1 cellular context compared by ENCODE assay signal in the genomic region with DNA sequence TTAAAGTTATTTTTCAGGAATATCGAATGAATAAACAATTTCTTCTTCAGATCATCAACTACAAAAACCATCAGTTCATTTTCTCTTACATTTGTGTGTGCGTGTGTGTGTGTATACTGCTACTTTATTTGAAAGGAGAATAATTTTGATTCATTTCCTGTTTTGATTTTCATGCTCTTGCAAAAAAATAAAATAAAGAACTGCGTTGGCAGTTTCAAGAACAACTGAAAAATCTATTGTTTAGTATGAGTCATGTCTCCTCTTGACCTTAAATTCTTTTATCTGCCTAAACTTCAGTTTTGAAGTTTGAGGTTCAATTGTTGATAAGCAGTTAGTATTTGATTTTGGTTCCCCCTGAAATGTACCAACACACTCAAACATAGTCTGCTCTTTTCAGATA.
TF ChIP-seq lines count a peak whose summit lies in the region.

No MANE protein-coding gene starts in this region.

TF ChIP-seq in GM23338, 12 proteins besides CTCF, POLR2A, EP300 and RAD21 (continued from another document):
- TF ChIP-seq, protein P1, sequence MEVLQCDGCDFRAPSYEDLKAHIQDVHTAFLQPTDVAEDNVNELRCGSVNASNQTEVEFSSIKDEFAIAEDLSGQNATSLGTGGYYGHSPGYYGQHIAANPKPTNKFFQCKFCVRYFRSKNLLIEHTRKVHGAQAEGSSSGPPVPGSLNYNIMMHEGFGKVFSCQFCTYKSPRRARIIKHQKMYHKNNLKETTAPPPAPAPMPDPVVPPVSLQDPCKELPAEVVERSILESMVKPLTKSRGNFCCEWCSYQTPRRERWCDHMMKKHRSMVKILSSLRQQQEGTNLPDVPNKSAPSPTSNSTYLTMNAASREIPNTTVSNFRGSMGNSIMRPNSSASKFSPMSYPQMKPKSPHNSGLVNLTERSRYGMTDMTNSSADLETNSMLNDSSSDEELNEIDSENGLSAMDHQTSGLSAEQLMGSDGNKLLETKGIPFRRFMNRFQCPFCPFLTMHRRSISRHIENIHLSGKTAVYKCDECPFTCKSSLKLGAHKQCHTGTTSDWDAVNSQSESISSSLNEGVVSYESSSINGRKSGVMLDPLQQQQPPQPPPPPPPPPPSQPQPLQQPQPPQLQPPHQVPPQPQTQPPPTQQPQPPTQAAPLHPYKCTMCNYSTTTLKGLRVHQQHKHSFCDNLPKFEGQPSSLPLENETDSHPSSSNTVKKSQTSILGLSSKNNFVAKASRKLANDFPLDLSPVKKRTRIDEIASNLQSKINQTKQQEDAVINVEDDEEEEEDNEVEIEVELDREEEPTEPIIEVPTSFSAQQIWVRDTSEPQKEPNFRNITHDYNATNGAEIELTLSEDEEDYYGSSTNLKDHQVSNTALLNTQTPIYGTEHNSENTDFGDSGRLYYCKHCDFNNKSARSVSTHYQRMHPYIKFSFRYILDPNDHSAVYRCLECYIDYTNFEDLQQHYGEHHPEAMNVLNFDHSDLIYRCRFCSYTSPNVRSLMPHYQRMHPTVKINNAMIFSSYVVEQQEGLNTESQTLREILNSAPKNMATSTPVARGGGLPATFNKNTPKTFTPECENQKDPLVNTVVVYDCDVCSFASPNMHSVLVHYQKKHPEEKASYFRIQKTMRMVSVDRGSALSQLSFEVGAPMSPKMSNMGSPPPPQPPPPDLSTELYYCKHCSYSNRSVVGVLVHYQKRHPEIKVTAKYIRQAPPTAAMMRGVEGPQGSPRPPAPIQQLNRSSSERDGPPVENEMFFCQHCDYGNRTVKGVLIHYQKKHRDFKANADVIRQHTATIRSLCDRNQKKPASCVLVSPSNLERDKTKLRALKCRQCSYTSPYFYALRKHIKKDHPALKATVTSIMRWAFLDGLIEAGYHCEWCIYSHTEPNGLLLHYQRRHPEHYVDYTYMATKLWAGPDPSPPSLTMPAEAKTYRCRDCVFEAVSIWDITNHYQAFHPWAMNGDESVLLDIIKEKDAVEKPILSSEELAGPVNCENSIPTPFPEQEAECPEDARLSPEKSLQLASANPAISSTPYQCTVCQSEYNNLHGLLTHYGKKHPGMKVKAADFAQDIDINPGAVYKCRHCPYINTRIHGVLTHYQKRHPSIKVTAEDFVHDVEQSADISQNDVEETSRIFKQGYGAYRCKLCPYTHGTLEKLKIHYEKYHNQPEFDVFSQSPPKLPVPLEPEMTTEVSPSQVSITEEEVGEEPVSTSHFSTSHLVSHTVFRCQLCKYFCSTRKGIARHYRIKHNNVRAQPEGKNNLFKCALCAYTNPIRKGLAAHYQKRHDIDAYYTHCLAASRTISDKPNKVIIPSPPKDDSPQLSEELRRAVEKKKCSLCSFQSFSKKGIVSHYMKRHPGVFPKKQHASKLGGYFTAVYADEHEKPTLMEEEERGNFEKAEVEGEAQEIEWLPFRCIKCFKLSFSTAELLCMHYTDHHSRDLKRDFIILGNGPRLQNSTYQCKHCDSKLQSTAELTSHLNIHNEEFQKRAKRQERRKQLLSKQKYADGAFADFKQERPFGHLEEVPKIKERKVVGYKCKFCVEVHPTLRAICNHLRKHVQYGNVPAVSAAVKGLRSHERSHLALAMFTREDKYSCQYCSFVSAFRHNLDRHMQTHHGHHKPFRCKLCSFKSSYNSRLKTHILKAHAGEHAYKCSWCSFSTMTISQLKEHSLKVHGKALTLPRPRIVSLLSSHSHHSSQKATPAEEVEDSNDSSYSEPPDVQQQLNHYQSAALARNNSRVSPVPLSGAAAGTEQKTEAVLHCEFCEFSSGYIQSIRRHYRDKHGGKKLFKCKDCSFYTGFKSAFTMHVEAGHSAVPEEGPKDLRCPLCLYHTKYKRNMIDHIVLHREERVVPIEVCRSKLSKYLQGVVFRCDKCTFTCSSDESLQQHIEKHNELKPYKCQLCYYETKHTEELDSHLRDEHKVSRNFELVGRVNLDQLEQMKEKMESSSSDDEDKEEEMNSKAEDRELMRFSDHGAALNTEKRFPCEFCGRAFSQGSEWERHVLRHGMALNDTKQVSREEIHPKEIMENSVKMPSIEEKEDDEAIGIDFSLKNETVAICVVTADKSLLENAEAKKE (CRISPR knock-in tag; IDR thresholded peaks at IDR 0.05), result no peak
- no peak for TF ChIP-seq CREB1 (CRISPR knock-in tag; IDR thresholded peaks at IDR 0.05; ENCODE audit: low read depth)
- no peak for TF ChIP-seq EZH2phosphoT487 (IDR thresholded peaks at IDR 0.05; ENCODE audit: unreplicated experiment)
- TF ChIP-seq NANOG (IDR thresholded peaks at IDR 0.05; ENCODE audit: borderline replicate concordance), result no peak
- TF ChIP-seq, protein P2, sequence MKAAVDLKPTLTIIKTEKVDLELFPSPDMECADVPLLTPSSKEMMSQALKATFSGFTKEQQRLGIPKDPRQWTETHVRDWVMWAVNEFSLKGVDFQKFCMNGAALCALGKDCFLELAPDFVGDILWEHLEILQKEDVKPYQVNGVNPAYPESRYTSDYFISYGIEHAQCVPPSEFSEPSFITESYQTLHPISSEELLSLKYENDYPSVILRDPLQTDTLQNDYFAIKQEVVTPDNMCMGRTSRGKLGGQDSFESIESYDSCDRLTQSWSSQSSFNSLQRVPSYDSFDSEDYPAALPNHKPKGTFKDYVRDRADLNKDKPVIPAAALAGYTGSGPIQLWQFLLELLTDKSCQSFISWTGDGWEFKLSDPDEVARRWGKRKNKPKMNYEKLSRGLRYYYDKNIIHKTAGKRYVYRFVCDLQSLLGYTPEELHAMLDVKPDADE (IDR thresholded peaks at IDR 0.05), result no peak
